In genomic region chr10:131396108-131397010, GRCh38 we compare ENCODE assay signal across 1 cellular context.
TF ChIP-seq lines count a peak whose summit lies in the region.

No MANE protein-coding gene starts in this region.

TF ChIP-seq in HCT116, 20 proteins besides CTCF, POLR2A, EP300 and RAD21 (continued from another document):
- TF ChIP-seq MAX (IDR thresholded peaks at IDR 0.05) (no peak), JUND (IDR thresholded peaks at IDR 0.05) (no peak), YY1 (IDR thresholded peaks at IDR 0.05; ENCODE audit: extremely low read depth, insufficient replicate concordance, low read depth, low read length) (no peak), SP1 (IDR thresholded peaks at IDR 0.05; ENCODE audit: low read depth) (no peak), EZH2phosphoT487 (IDR thresholded peaks at IDR 0.05; ENCODE audit: borderline replicate concordance) (no peak)
